10 cellular contexts compared by ENCODE assay signal in the genomic region with DNA sequence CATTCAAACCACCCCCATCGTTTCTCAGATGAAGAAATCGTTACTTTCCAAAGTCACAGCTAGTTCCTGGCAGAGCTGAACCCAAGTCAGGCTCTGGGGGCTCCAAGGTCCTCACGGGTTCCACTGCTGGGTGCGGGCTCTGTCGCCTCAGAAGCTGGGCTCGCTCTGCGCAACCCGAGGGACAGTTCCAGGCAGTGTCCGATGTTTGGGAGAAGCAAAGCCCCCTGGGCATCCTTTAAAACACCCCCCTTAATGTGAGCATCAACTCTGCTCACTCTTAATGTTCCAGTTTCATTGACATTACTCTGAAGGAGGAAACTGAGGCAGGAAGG. TPM values are rescaled to one million over a fixed set of nuclear protein-coding genes. Genes with fewer than 3 reads are reported as not detected.
DNase-seq lines count a peak whose midpoint lies in the region; ATAC-seq, FAIRE-seq and TF ChIP-seq lines count a peak whose summit lies in the region.
"Had no signal": no experiment of that assay in that cellular context is flagged by ENCODE, and none has a peak within 500 bp of the region (broad histone marks: within the 10 kb centered on the region; RNA-seq: fewer than 3 reads in every experiment).

No MANE protein-coding gene starts in this region.

- peaks cover 9% of the 10 kb centered on the region for H3K36me3 Mint-ChIP-seq in CD4-positive, CD25-positive, alpha-beta regulatory T cell
- peaks cover 11% of the 10 kb centered on the region for H3K36me3 Mint-ChIP-seq in activated T-helper 1 cell treated with anti-CD3 and anti-CD28 coated beads, Interleukin-12 subunit alpha, Interleukin-12 subunit beta, Interleukin-2, Interleukin-4 antibody, amounts not matched to agents 30 ng/mL and 10 ng/mL and 1 ng/mL, durations not matched to agents 14 hours and 24 hours and 36 hours (ENCODE audit: low read depth)

- no peak overlapping the region for H3K27ac ChIP-seq in CD4-positive, CD25-positive, alpha-beta regulatory T cell (ENCODE audit: insufficient read depth, low read length, poor library complexity, severe bottlenecking)
- H3K27ac ChIP-seq in pancreas = peak overlapping the region in 3 of 4 donors; percentile 35 to 91 (median 89)

- H3K27ac Mint-ChIP-seq in CD4-positive, CD25-positive, alpha-beta regulatory T cell = peak overlapping the region in 2 of 3 donors; percentile 25 to 43
- no peak overlapping the region for H3K27ac Mint-ChIP-seq in activated T-helper 1 cell treated with anti-CD3 and anti-CD28 coated beads, Interleukin-12 subunit alpha, Interleukin-12 subunit beta, Interleukin-2, Interleukin-4 antibody, amounts not matched to agents 30 ng/mL and 10 ng/mL and 1 ng/mL, durations not matched to agents 14 hours and 24 hours and 36 hours

- no peaks in the 10 kb centered on the region for H3K36me3 ChIP-seq in CD4-positive, CD25-positive, alpha-beta regulatory T cell (ENCODE audit: control insufficient read depth, insufficient read depth, low read length)
- no peaks in the 10 kb centered on the region for H3K36me3 ChIP-seq in pancreas

- ATAC-seq in CD4-positive, CD25-positive, alpha-beta regulatory T cell (ENCODE audit: low read depth in 2 of 2) = no peak
- ATAC-seq in pancreas (peak in 3 of 4 donors; percentile 8 to 43 (median 28)), sciatic nerve (no peak), GM21381 (IDR thresholded peaks at IDR 0.05; ENCODE audit: unreplicated experiment) (no peak)

- H3K4me1 ChIP-seq in CD4-positive, CD25-positive, alpha-beta regulatory T cell (ENCODE audit: control insufficient read depth, insufficient read depth, low read length, poor library complexity, severe bottlenecking) = peaks cover 10% of the 10 kb centered on the region
- H3K4me1 ChIP-seq in pancreas = peaks cover 12 to 36% (median 33%) of the 10 kb centered on the region in 3 donors

- H3K4me3 ChIP-seq in CD4-positive, CD25-positive, alpha-beta regulatory T cell (ENCODE audit: low read depth, low read length) = no peak overlapping the region
- peak overlapping the region; percentile 46 to 60 (median 50) for H3K4me3 ChIP-seq in pancreas

- TF ChIP-seq CTCF in pancreas (IDR thresholded peaks at IDR 0.05) = no peak

- H3K9me3 Mint-ChIP-seq in CD4-positive, CD25-positive, alpha-beta regulatory T cell = no peaks in the 10 kb centered on the region
- H3K9me3 Mint-ChIP-seq in activated T-helper 1 cell treated with anti-CD3 and anti-CD28 coated beads, Interleukin-12 subunit alpha, Interleukin-12 subunit beta, Interleukin-2, Interleukin-4 antibody, amounts not matched to agents 30 ng/mL and 10 ng/mL and 1 ng/mL, durations not matched to agents 14 hours and 24 hours and 36 hours = no peaks in the 10 kb centered on the region

- peaks cover 4 to 8% (median 5%) of the 10 kb centered on the region in 4 donors for H3K4me1 Mint-ChIP-seq in CD4-positive, CD25-positive, alpha-beta regulatory T cell
- H3K4me1 Mint-ChIP-seq in activated T-helper 1 cell treated with anti-CD3 and anti-CD28 coated beads, Interleukin-12 subunit alpha, Interleukin-12 subunit beta, Interleukin-2, Interleukin-4 antibody, amounts not matched to agents 30 ng/mL and 10 ng/mL and 1 ng/mL, durations not matched to agents 14 hours and 24 hours and 36 hours (ENCODE audit: low read depth) = peaks cover 15% of the 10 kb centered on the region

- peaks cover 8% of the 10 kb centered on the region for H3K27me3 ChIP-seq in CD4-positive, CD25-positive, alpha-beta regulatory T cell (ENCODE audit: control insufficient read depth, insufficient read depth, low read length)
- no peaks in the 10 kb centered on the region for H3K27me3 ChIP-seq in pancreas

- no peaks in the 10 kb centered on the region for H3K9me3 ChIP-seq in CD4-positive, CD25-positive, alpha-beta regulatory T cell (ENCODE audit: control insufficient read depth in 2 of 2, low read length in 2 of 2)
- no peaks in the 10 kb centered on the region for H3K9me3 ChIP-seq in pancreas

- peak overlapping the region in 3 of 4 donors; percentile 23 to 84 (median 81) for H3K4me3 Mint-ChIP-seq in CD4-positive, CD25-positive, alpha-beta regulatory T cell
- H3K4me3 Mint-ChIP-seq in activated T-helper 1 cell treated with anti-CD3 and anti-CD28 coated beads, Interleukin-12 subunit alpha, Interleukin-12 subunit beta, Interleukin-2, Interleukin-4 antibody, amounts not matched to agents 30 ng/mL and 10 ng/mL and 1 ng/mL, durations not matched to agents 14 hours and 24 hours and 36 hours = peak overlapping the region; percentile 76

- DNase-seq in CD4-positive, CD25-positive, alpha-beta regulatory T cell = no peak
- no peak for DNase-seq in activated T-helper 1 cell treated with anti-CD3 and anti-CD28 coated beads, Interleukin-12 subunit alpha, Interleukin-12 subunit beta, Interleukin-2, Interleukin-4 antibody, amounts not matched to agents 30 ng/mL and 10 ng/mL and 1 ng/mL, durations not matched to agents 14 hours and 24 hours and 36 hours (ENCODE audit: low spot score)
- peak; percentile 2 for DNase-seq in germinal center (ENCODE audit: low spot score)
- peak in 3 of 6 donors; percentile 32 to 64 (median 51) for DNase-seq in pancreas
- DNase-seq in globus pallidus (ENCODE audit: low spot score) = no peak
- no peak for DNase-seq in sciatic nerve (ENCODE audit: low spot score)
- DNase-seq in NCI-H226 = no peak
- DNase-seq: NCI-H1417 had no signal

- 29 to 35% methylated on average over 9 of the region's 9 CpGs for WGBS in pancreas, 2 donors

- intact Hi-C loops in activated T-helper 1 cell treated with anti-CD3 and anti-CD28 coated beads, Interleukin-12 subunit alpha, Interleukin-12 subunit beta, Interleukin-2, Interleukin-4 antibody, amounts not matched to agents 30 ng/mL and 10 ng/mL and 1 ng/mL, durations not matched to agents 14 hours and 24 hours and 36 hours (cut with micrococcal nuclease) = no loop called here
- intact Hi-C loops in pancreas (cut with DNase I) (loop anchor here in 1 of 3 donors (10.0 kb wide), 1 partner anchor 88 kb away; no protein-coding TSS in a partner anchor), sciatic nerve (cut with DNase I) (no loop called here)

- H3K27me3 Mint-ChIP-seq in CD4-positive, CD25-positive, alpha-beta regulatory T cell = peaks cover 25% of the 10 kb centered on the region
- peaks cover 5% of the 10 kb centered on the region for H3K27me3 Mint-ChIP-seq in activated T-helper 1 cell treated with anti-CD3 and anti-CD28 coated beads, Interleukin-12 subunit alpha, Interleukin-12 subunit beta, Interleukin-2, Interleukin-4 antibody, amounts not matched to agents 30 ng/mL and 10 ng/mL and 1 ng/mL, durations not matched to agents 14 hours and 24 hours and 36 hours (ENCODE audit: insufficient read depth)

- FAIRE-seq in pancreas (lab: Jason Lieb, UNC) = no peak
- FAIRE-seq: islet of Langerhans had no signal

RNA-seq across cellular contexts. Expression of a gene that starts 0.8 kb away (rescaled TPM):
- total RNA-seq in CD4-positive, CD25-positive, alpha-beta regulatory T cell = not detected
- not detected for polyA plus RNA-seq in CD4-positive, CD25-positive, alpha-beta regulatory T cell
- 0.05 TPM in 1 of 2 replicates, not detected in the other for total RNA-seq in activated T-helper 1 cell treated with anti-CD3 and anti-CD28 coated beads, Interleukin-12 subunit alpha, Interleukin-12 subunit beta, Interleukin-2, Interleukin-4 antibody, amounts not matched to agents 30 ng/mL and 10 ng/mL and 1 ng/mL, durations not matched to agents 14 hours and 24 hours and 36 hours
- total RNA-seq in pancreas (100 to 1,000 TPM in 5 of 6 donors, 10 to 100 TPM in 1; 94.6 to 181 (median 136) TPM), sciatic nerve (35.1 TPM)
- 10 to 100 TPM; 17.8 to 29.2 TPM for polyA plus RNA-seq in pancreas

Comparison
In these comparisons a context has a peak if more than half of its experiments do, and no peak if none do; other contexts are left out.
1. ATAC-seq: peak in pancreas (3 of 4); none in CD4-positive, CD25-positive, alpha-beta regulatory T cell (0 of 2), sciatic nerve (single experiment) and GM21381 (single experiment).
2. RNA of a gene that starts 0.8 kb away (total RNA-seq): 94.6 to 181 TPM in pancreas and 35.1 TPM in sciatic nerve (single experiment); not detected in CD4-positive, CD25-positive, alpha-beta regulatory T cell (single experiment) and 0.05 TPM in activated T-helper 1 cell treated with anti-CD3 and anti-CD28 coated beads, Interleukin-12 subunit alpha, Interleukin-12 subunit beta, Interleukin-2, Interleukin-4 antibody, amounts not matched to agents 30 ng/mL and 10 ng/mL and 1 ng/mL, durations not matched to agents 14 hours and 24 hours and 36 hours; every median in the first group is over 10 times any median in the second.